ENCODE assay signal across 23 cellular contexts in genomic region chr1:3750716-3751115, GRCh38. TPM values are rescaled to one million over a fixed set of nuclear protein-coding genes. Genes with fewer than 3 reads are reported as not detected.
"Had no signal": no experiment of that assay in that cellular context is flagged by ENCODE, and none has a peak within 500 bp of the region (broad histone marks: within the 10 kb centered on the region; RNA-seq: fewer than 3 reads in every experiment).

No MANE protein-coding gene starts in this region.

- DNase-seq: activated CD4-positive, alpha-beta T cell treated with anti-CD3 and anti-CD28 coated beads for 1 hour; activated CD4-positive, alpha-beta T cell treated with anti-CD3 and anti-CD28 coated beads, Interleukin-2, amount 10 ng/mL, durations not matched to agents 24 days and 14 days; activated CD4-positive, alpha-beta T cell treated with anti-CD3 and anti-CD28 coated beads, Interleukin-2, amount 50 U/mL, for 48 hours; activated CD8-positive, alpha-beta memory T cell treated with anti-CD3 and anti-CD28 coated beads, Interleukin-2, amount 10 ng/mL, durations not matched to agents 7 days and 5 days; activated effector memory CD4-positive, alpha-beta T cell treated with Interleukin-2 at 50 U/mL for 16 hours; activated naive CD4-positive, alpha-beta T cell; activated T-cell treated with anti-CD3 and anti-CD28 coated beads, Interleukin-2, amount 50 U/mL, for 24 hours; amniotic stem cell; Karpas-422; NCI-H1105 treated with DMSO at 0.1 percent for 48 hours; NCI-H1436 treated with DMSO at 0.1 percent for 48 hours; NCI-H1930; NCI-H2171; NCI-H226; NCI-H510A; NCI-H526 treated with DMSO at 0.1 percent for 48 hours; NK-92 treated with Interleukin-12 subunit alpha and Interleukin-12 subunit beta, amount 100 ng/mL, for 24 hours; PC-3; SHP77 treated with DMSO at 0.1 percent for 48 hours; T-helper 2 cell; T1000 had no signal

RNA-seq across cellular contexts. Expression of gene CCDC27, which starts 1.5 kb away (rescaled TPM):
- total RNA-seq: activated CD4-positive, alpha-beta T cell treated with anti-CD3 and anti-CD28 coated beads, Interleukin-2, amount 10 ng/mL, durations not matched to agents 24 days and 14 days; activated CD8-positive, alpha-beta memory T cell treated with anti-CD3 and anti-CD28 coated beads, Interleukin-2, amount 10 ng/mL, durations not matched to agents 7 days and 5 days; activated T-helper 1 cell treated with anti-CD3 and anti-CD28 coated beads, Interleukin-12 subunit alpha, Interleukin-12 subunit beta, Interleukin-2, Interleukin-4 antibody, amounts not matched to agents 30 ng/mL and 10 ng/mL and 1 ng/mL, durations not matched to agents 14 hours and 24 hours and 36 hours; ascending aorta; PC-3 had no signal

RNA-seq across cellular contexts. Expression of gene SMIM1, which starts 21.8 kb away (rescaled TPM):
- total RNA-seq: activated CD8-positive, alpha-beta memory T cell treated with anti-CD3 and anti-CD28 coated beads, Interleukin-2, amount 10 ng/mL, durations not matched to agents 7 days and 5 days; ascending aorta had no signal
